Comparison of ENCODE assay signal across 1 cellular context in genomic region chr11:63813563-63814382, GRCh38.
TF ChIP-seq lines count a peak whose summit lies in the region.

No MANE protein-coding gene starts in this region.

TF ChIP-seq in HepG2, 621 proteins besides CTCF, POLR2A, EP300 and RAD21 (continued from another document and continues in another):
- TF ChIP-seq SMAD9 (CRISPR knock-in tag; IDR thresholded peaks at IDR 0.05) (0 out of 2 replicates have a peak, but pooled peaks have one; percentile 47), NFAT5 (CRISPR knock-in tag; IDR thresholded peaks at IDR 0.05) (no peak), SIX1 (CRISPR knock-in tag; IDR thresholded peaks at IDR 0.05; ENCODE audit: borderline replicate concordance) (no peak), PAF1 (CRISPR knock-in tag; IDR thresholded peaks at IDR 0.05) (no peak), KAT2B (IDR thresholded peaks at IDR 0.05; ENCODE audit: borderline replicate concordance, low read depth, low read length) (no peak), ZNF512B (CRISPR knock-in tag; IDR thresholded peaks at IDR 0.05; ENCODE audit: borderline replicate concordance) (no peak), FOXP1 (IDR thresholded peaks at IDR 0.05) (no peak), FOXP1 (CRISPR knock-in tag; IDR thresholded peaks at IDR 0.05) (no peak), MIER2 (CRISPR knock-in tag; IDR thresholded peaks at IDR 0.05) (no peak), POLR2AphosphoS2 (IDR thresholded peaks at IDR 0.05; ENCODE audit: low read depth, low read length) (no peak), IRF1 (CRISPR knock-in tag; IDR thresholded peaks at IDR 0.05; ENCODE audit: low read depth) (no peak), ATF5 (CRISPR knock-in tag; IDR thresholded peaks at IDR 0.05; ENCODE audit: low read depth) (no peak), ZNF562 (CRISPR knock-in tag; IDR thresholded peaks at IDR 0.05; ENCODE audit: borderline replicate concordance) (no peak), RXRB (CRISPR knock-in tag; IDR thresholded peaks at IDR 0.05; ENCODE audit: borderline replicate concordance) (no peak), GPN1 (CRISPR knock-in tag; IDR thresholded peaks at IDR 0.05; ENCODE audit: borderline replicate concordance) (no peak), ZBED4 (CRISPR knock-in tag; IDR thresholded peaks at IDR 0.05; ENCODE audit: borderline replicate concordance) (no peak), TEF (CRISPR knock-in tag; IDR thresholded peaks at IDR 0.05) (no peak), SNAI1 (CRISPR knock-in tag; IDR thresholded peaks at IDR 0.05; ENCODE audit: borderline replicate concordance) (no peak), NR2F2 (IDR thresholded peaks at IDR 0.05; ENCODE audit: borderline replicate concordance, low read depth) (no peak), CEBPG (CRISPR knock-in tag; IDR thresholded peaks at IDR 0.05) (no peak), CENPBD1 (CRISPR knock-in tag; IDR thresholded peaks at IDR 0.05; ENCODE audit: borderline replicate concordance, low read depth) (no peak), THAP9 (CRISPR knock-in tag; IDR thresholded peaks at IDR 0.05; ENCODE audit: borderline replicate concordance) (0 out of 2 replicates have a peak, but pooled peaks have one; percentile 38), ZNF615 (CRISPR knock-in tag; IDR thresholded peaks at IDR 0.05; ENCODE audit: borderline replicate concordance) (no peak), PAWR (CRISPR knock-in tag; IDR thresholded peaks at IDR 0.05; ENCODE audit: borderline replicate concordance) (no peak), ATRX (CRISPR knock-in tag; IDR thresholded peaks at IDR 0.05; ENCODE audit: borderline replicate concordance) (no peak), ZSCAN30 (CRISPR knock-in tag; IDR thresholded peaks at IDR 0.05) (no peak), ZNF674 (CRISPR knock-in tag; IDR thresholded peaks at IDR 0.05; ENCODE audit: low read depth) (no peak), ZNF275 (CRISPR knock-in tag; IDR thresholded peaks at IDR 0.05; ENCODE audit: borderline replicate concordance) (no peak), SMC3 (IDR thresholded peaks at IDR 0.05; ENCODE audit: low read length) (no peak), ZNF558 (CRISPR knock-in tag; IDR thresholded peaks at IDR 0.05; ENCODE audit: borderline replicate concordance) (no peak), CREBL2 (CRISPR knock-in tag; IDR thresholded peaks at IDR 0.05; ENCODE audit: borderline replicate concordance) (no peak), CCAR2 (optimal IDR thresholded peaks at IDR 0.05; ENCODE audit: low read depth, low read length) (no peak), FOXK2 (IDR thresholded peaks at IDR 0.05) (no peak), ZNF543 (CRISPR knock-in tag; IDR thresholded peaks at IDR 0.05) (no peak; the same call in 1 of the 2 replicates), GLMP (CRISPR knock-in tag; IDR thresholded peaks at IDR 0.05; ENCODE audit: borderline replicate concordance) (no peak), YEATS4 (CRISPR knock-in tag; IDR thresholded peaks at IDR 0.05; ENCODE audit: borderline replicate concordance) (peak; percentile 4; the same call in 1 of the 2 replicates), ZNF251 (CRISPR knock-in tag; IDR thresholded peaks at IDR 0.05) (no peak), ZBTB34 (CRISPR knock-in tag; IDR thresholded peaks at IDR 0.05) (no peak)
